In genomic region chrX:70196961-70197805, GRCh38 we compare ENCODE assay signal across 9 cellular contexts. TPM values are rescaled to one million over a fixed set of nuclear protein-coding genes. Genes with fewer than 3 reads are reported as not detected.
A peak's percentile ranks its signal among the peaks of the same experiment; 100 is the strongest.
DNase-seq lines count a peak whose midpoint lies in the region; ATAC-seq and TF ChIP-seq lines count a peak whose summit lies in the region.
"Had no signal": no experiment of that assay in that cellular context is flagged by ENCODE, and none has a peak within 500 bp of the region (broad histone marks: within the 10 kb centered on the region; RNA-seq: fewer than 3 reads in every experiment).

No MANE protein-coding gene starts in this region.

- no peak overlapping the region for H3K4me3 Mint-ChIP-seq in stimulated activated memory B cell treated with anti-CD40 and anti-IgM and Interleukin-4, amounts not matched to agents 10 μg/mL and 1 μg/mL and 100 μg/mL, for 72 hours

- no peaks in the 10 kb centered on the region for H3K9me3 Mint-ChIP-seq in stimulated activated memory B cell treated with anti-CD40 and anti-IgM and Interleukin-4, amounts not matched to agents 10 μg/mL and 1 μg/mL and 100 μg/mL, for 72 hours

- no peak overlapping the region for H3K27ac Mint-ChIP-seq in stimulated activated memory B cell treated with anti-CD40 and anti-IgM and Interleukin-4, amounts not matched to agents 10 μg/mL and 1 μg/mL and 100 μg/mL, for 72 hours

- DNase-seq in NCI-H2081 (lab: John Stamatoyannopoulos, UW) (peak; percentile 64 to 72), NCI-H2081 treated with DMSO at 0.1 percent for 48 hours (lab: John Stamatoyannopoulos, UW) (no peak), HFF-Myc (ENCODE audit: extremely low read depth, low read depth) (no peak), NCI-H187 (lab: John Stamatoyannopoulos, UW) (peak; percentile 5 to 10), cerebellum (ENCODE audit: low spot score) (peak; percentile 3), medulla oblongata (ENCODE audit: extremely low spot score) (peak; percentile 1)

- H3K27me3 Mint-ChIP-seq in stimulated activated memory B cell treated with anti-CD40 and anti-IgM and Interleukin-4, amounts not matched to agents 10 μg/mL and 1 μg/mL and 100 μg/mL, for 72 hours: no peaks in the 10 kb centered on the region

- H3K36me3 Mint-ChIP-seq in stimulated activated memory B cell treated with anti-CD40 and anti-IgM and Interleukin-4, amounts not matched to agents 10 μg/mL and 1 μg/mL and 100 μg/mL, for 72 hours: no peaks in the 10 kb centered on the region

- peaks cover 6% of the 10 kb centered on the region for H3K4me1 Mint-ChIP-seq in stimulated activated memory B cell treated with anti-CD40 and anti-IgM and Interleukin-4, amounts not matched to agents 10 μg/mL and 1 μg/mL and 100 μg/mL, for 72 hours

- H3K4me3 ChIP-seq in HFF-Myc (replicated peaks; ENCODE audit: low read depth, low read length): no peak overlapping the region

- TF ChIP-seq CTCF in HFF-Myc (IDR thresholded peaks at IDR 0.05; ENCODE audit: low read depth, low read length, missing control alignments): peak; percentile 54

- peak; percentile 65 to 77 for ATAC-seq in activated CD4-positive, CD25-positive, alpha-beta regulatory T cell treated with anti-CD3 and anti-CD28 coated beads, Interleukin-2, amount 50 U/mL, for 24 hours
- peak; percentile 53 for ATAC-seq in stimulated activated memory B cell treated with anti-CD40 and anti-IgM and Interleukin-4, amounts not matched to agents 10 μg/mL and 1 μg/mL and 100 μg/mL, for 72 hours

RNA-seq across cellular contexts. Expression of gene DGAT2L6, which starts 19.9 kb away (rescaled TPM):
- not detected for total RNA-seq in cerebellum
- total RNA-seq: skeletal muscle tissue had no signal

RNA-seq across cellular contexts. Expression of gene AWAT1, which starts 37.3 kb away (rescaled TPM):
- total RNA-seq in cerebellum: not detected
- total RNA-seq: skeletal muscle tissue had no signal

Comparison
In these comparisons a context has a peak if more than half of its experiments do, and no peak if none do; other contexts are left out.
1. DNase-seq: peak in NCI-H2081 (2 of 2), NCI-H187 (2 of 2), cerebellum (single experiment) and medulla oblongata (single experiment); none in NCI-H2081 treated with DMSO at 0.1 percent for 48 hours (single experiment) and HFF-Myc (single experiment).